ENCODE assay signal across 12 cellular contexts in genomic region chr13:46633416-46633815, GRCh38.
DNase-seq lines count a peak whose midpoint lies in the region; TF ChIP-seq lines count a peak whose summit lies in the region.
"Had no signal": no experiment of that assay in that cellular context is flagged by ENCODE, and none has a peak within 500 bp of the region (broad histone marks: within the 10 kb centered on the region; RNA-seq: fewer than 3 reads in every experiment).

No MANE protein-coding gene starts in this region.

- no peak overlapping the region for H2BK5ac ChIP-seq in mesendoderm (ENCODE audit: low read length)

- peaks cover 3% of the 10 kb centered on the region for H3K36me3 Mint-ChIP-seq in chondrocyte (ENCODE audit: low read depth)

- H3K4me2 ChIP-seq in mesendoderm (ENCODE audit: low read length), result no peak overlapping the region

- peaks cover 3% of the 10 kb centered on the region for H3K79me1 ChIP-seq in mesendoderm (ENCODE audit: low read length)

- H3K27ac ChIP-seq in mesendoderm (ENCODE audit: low read depth, low read length), result no peak overlapping the region
- H3K27ac ChIP-seq: pancreas had no signal

- no peaks in the 10 kb centered on the region for H3K27me3 Mint-ChIP-seq in chondrocyte (ENCODE audit: low read depth)
- H3K27me3 Mint-ChIP-seq: CD4-positive, alpha-beta memory T cell had no signal

- H3K36me3 ChIP-seq in mesendoderm (ENCODE audit: control insufficient read depth, insufficient read depth, low read length), result no peaks in the 10 kb centered on the region
- H3K36me3 ChIP-seq: pancreas had no signal

- no peak overlapping the region for H3K56ac ChIP-seq in mesendoderm (ENCODE audit: low read length)

- WGBS in mesendoderm (ENCODE audit: extremely low coverage, insufficient coverage, low lambda C conversion rate), result no CpG with 5 or more reads among the region's 3 CpGs

- no peak overlapping the region for H3K23ac ChIP-seq in mesendoderm (ENCODE audit: low read length)

- H3K9me3 Mint-ChIP-seq in chondrocyte (ENCODE audit: low read depth), result no peaks in the 10 kb centered on the region

- no peaks in the 10 kb centered on the region for H3K79me2 ChIP-seq in mesendoderm (ENCODE audit: control insufficient read depth, insufficient read depth, low read length)

- no peak overlapping the region for H3K4me3 ChIP-seq in AG09309 (ENCODE audit: control insufficient read depth, low read depth, low read length)
- no peak overlapping the region for H3K4me3 ChIP-seq in mesendoderm (ENCODE audit: low read length)
- H3K4me3 ChIP-seq: pancreas had no signal

- H3K9ac ChIP-seq in mesendoderm (ENCODE audit: low read length), result no peak overlapping the region

- no peak overlapping the region for H4K5ac ChIP-seq in mesendoderm (ENCODE audit: low read length)

- H3K4me1 Mint-ChIP-seq in chondrocyte (ENCODE audit: low read depth), result peaks cover 43% of the 10 kb centered on the region

- H4K8ac ChIP-seq in mesendoderm (ENCODE audit: low read depth, low read length), result no peak overlapping the region

- H3K4ac ChIP-seq in mesendoderm (ENCODE audit: low read depth, low read length), result no peak overlapping the region

- no peak overlapping the region for H3K18ac ChIP-seq in mesendoderm (ENCODE audit: low read length)

- no peak overlapping the region for H2AK5ac ChIP-seq in mesendoderm (ENCODE audit: low read length)

- no peak overlapping the region for H2BK120ac ChIP-seq in mesendoderm (ENCODE audit: low read depth, low read length)

- H3K4me1 ChIP-seq in mesendoderm (ENCODE audit: control insufficient read depth, low read depth, low read length), result peaks cover 8% of the 10 kb centered on the region

- DNase-seq in AG09309 (ENCODE audit: low read depth), result peak; percentile 29
- peak; percentile 65 for DNase-seq in HT1080 (ENCODE audit: low read depth)
- no peak for DNase-seq in chondrocyte (ENCODE audit: low spot score)
- DNase-seq in mesendoderm, result peak; percentile 91
- DNase-seq in T-helper 1 cell, result no peak
- DNase-seq in NCI-H2171 treated with DMSO at 0.1 percent for 48 hours (lab: John Stamatoyannopoulos, UW), result no peak
- no peak for DNase-seq in stimulated activated CD8-positive, alpha-beta memory T cell treated with anti-CD3 and anti-CD28 coated beads, Interleukin-4, amount 100 ng/mL, for 48 hours
- DNase-seq in stimulated activated CD4-positive, alpha-beta T cell treated with anti-CD3 and anti-CD28 coated beads, Interleukin-4, amount 100 ng/mL, for 1 hour, result no peak
- DNase-seq: CD4-positive, alpha-beta memory T cell; MM.1S; NCI-H774; pancreas had no signal

- H3K27ac Mint-ChIP-seq in chondrocyte (ENCODE audit: unreplicated experiment), result peak overlapping the region; percentile 80

- no peak overlapping the region for H3K4me3 Mint-ChIP-seq in chondrocyte (ENCODE audit: unreplicated experiment)
- H3K4me3 Mint-ChIP-seq: CD4-positive, alpha-beta memory T cell had no signal

- H2BK15ac ChIP-seq in mesendoderm (replicated peaks; ENCODE audit: low read depth), result no peak overlapping the region

- H3K27me3 ChIP-seq in mesendoderm (ENCODE audit: insufficient read depth, low read length, poor library complexity), result no peaks in the 10 kb centered on the region
- H3K27me3 ChIP-seq: pancreas had no signal

- TF ChIP-seq CTCF in AG09309 (IDR thresholded peaks at IDR 0.05; ENCODE audit: control insufficient read depth, insufficient read depth, low read depth, low read length, missing control alignments) (no peak), chondrocyte (IDR thresholded peaks at IDR 0.05) (no peak)

Comparison
In these comparisons a context has a peak if more than half of its experiments do, and no peak if none do; other contexts are left out.
1. DNase-seq: peak in AG09309 (single experiment), HT1080 (single experiment) and mesendoderm (single experiment); none in chondrocyte (single experiment), T-helper 1 cell (0 of 5), NCI-H2171 treated with DMSO at 0.1 percent for 48 hours (single experiment), stimulated activated CD8-positive, alpha-beta memory T cell treated with anti-CD3 and anti-CD28 coated beads, Interleukin-4, amount 100 ng/mL, for 48 hours (single experiment) and stimulated activated CD4-positive, alpha-beta T cell treated with anti-CD3 and anti-CD28 coated beads, Interleukin-4, amount 100 ng/mL, for 1 hour (single experiment).